Comparison of ENCODE assay signal across 1 cellular context in the genomic region with DNA sequence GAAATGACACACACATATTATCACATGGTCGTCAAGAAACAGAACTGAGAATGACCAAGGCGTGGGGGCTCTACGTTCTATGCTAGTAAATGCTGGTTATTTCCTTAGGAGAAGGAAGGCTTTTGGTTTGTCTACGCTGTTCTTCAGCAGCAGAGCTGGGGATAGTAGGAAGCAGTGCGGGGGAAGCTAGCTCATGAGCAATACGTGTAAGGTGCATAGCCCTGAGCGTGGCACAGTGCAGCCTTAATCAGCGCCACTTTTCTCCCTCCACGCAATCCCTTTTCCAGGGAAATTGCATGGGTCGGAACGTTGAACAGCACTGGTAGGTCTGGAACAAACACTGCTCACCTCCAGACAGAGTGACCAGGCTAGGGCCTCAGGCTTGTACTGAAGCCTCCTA.
TF ChIP-seq lines count a peak whose summit lies in the region.

No MANE protein-coding gene starts in this region.

TF ChIP-seq in H1, 55 proteins besides CTCF, POLR2A, EP300 and RAD21:
- TF ChIP-seq RBBP5 (IDR thresholded peaks at IDR 0.05; ENCODE audit: borderline replicate concordance, low read depth, low read length): no peak
- no peak for TF ChIP-seq JUN (IDR thresholded peaks at IDR 0.05; ENCODE audit: low read depth, low read length)
- no peak for TF ChIP-seq GTF2F1 (IDR thresholded peaks at IDR 0.05; ENCODE audit: borderline replicate concordance, low read depth, low read length)
- TF ChIP-seq ASH2L (IDR thresholded peaks at IDR 0.05; ENCODE audit: low read length): no peak
- TF ChIP-seq USF2 (IDR thresholded peaks at IDR 0.05; ENCODE audit: low read length): no peak
- no peak for TF ChIP-seq KDM5A (IDR thresholded peaks at IDR 0.05; ENCODE audit: low read length)
- no peak for TF ChIP-seq SUZ12 (IDR thresholded peaks at IDR 0.05; ENCODE audit: low read length)
- no peak for TF ChIP-seq GABPA (IDR thresholded peaks at IDR 0.05; ENCODE audit: borderline replicate concordance, insufficient read depth, low read length)
- TF ChIP-seq HDAC6 (IDR thresholded peaks at IDR 0.05; ENCODE audit: low read depth, low read length): no peak
- TF ChIP-seq YY1 (IDR thresholded peaks at IDR 0.05; ENCODE audit: low read depth, low read length): no peak
- no peak for TF ChIP-seq SIN3A (conservative IDR thresholded peaks at IDR 0.05 in 1 of 2, IDR thresholded peaks at IDR 0.05 in 1 of 2; ENCODE audit: low read depth in 1 of 2, low read length in 2 of 2)
- no peak for TF ChIP-seq ATF2 (IDR thresholded peaks at IDR 0.05; ENCODE audit: low read length)
- no peak for TF ChIP-seq CBX5 (IDR thresholded peaks at IDR 0.05; ENCODE audit: low read depth, low read length)
- TF ChIP-seq SP1 (IDR thresholded peaks at IDR 0.05; ENCODE audit: low read depth, low read length): no peak
